22 cellular contexts compared by ENCODE assay signal in the genomic region with DNA sequence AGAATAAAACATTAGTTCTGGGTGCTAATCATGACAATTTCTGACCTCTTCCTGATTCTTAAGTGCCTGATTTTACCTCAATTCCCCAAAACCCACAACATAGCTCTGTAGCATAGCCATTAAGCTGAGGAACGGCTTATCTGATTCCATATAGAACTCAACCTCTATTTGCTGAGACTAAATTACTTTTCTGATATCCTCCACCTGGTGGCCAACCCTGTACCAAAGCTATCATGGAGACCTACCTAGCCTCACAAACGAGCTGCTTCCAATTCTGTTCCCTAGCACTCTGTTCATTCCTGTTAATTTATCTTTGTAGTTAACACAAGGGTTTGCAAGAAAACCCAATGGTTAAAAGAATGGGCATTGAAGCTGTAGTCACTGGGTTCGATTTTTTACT.
"Had no signal": no experiment of that assay in that cellular context is flagged by ENCODE, and none has a peak within 500 bp of the region (broad histone marks: within the 10 kb centered on the region; RNA-seq: fewer than 3 reads in every experiment).

No MANE protein-coding gene starts in this region.

- H3K27ac Mint-ChIP-seq: activated CD4-positive, alpha-beta memory T cell treated with anti-CD3 and anti-CD28 coated beads, Interleukin-2, amount 10 ng/mL, durations not matched to agents 7 days and 5 days; activated CD4-positive, alpha-beta T cell treated with anti-CD3 and anti-CD28 coated beads, Interleukin-2, amount 10 ng/mL, durations not matched to agents 24 days and 14 days; activated CD8-positive, alpha-beta memory T cell treated with anti-CD3 and anti-CD28 coated beads, Interleukin-2, amount 10 ng/mL, durations not matched to agents 7 days and 5 days; activated naive CD8-positive, alpha-beta T cell treated with anti-CD3 and anti-CD28 coated beads, Interleukin-2, amount 50 U/mL, for 24 hours; nephron; stimulated activated naive CD8-positive, alpha-beta T cell treated with anti-CD3 and anti-CD28 coated beads, Interleukin-15, Interleukin-2, amounts not matched to agents 100 ng/mL and 50 ng/mL, for 24 hours had no signal

- H3K36me3 ChIP-seq: gastroesophageal sphincter, neutrophil, pancreas, right atrium auricular region, tibial artery had no signal

- ATAC-seq: activated CD4-positive, CD25-positive, alpha-beta regulatory T cell treated with anti-CD3 and anti-CD28 coated beads, Interleukin-2, amount 50 U/mL, for 24 hours; activated CD8-positive, alpha-beta memory T cell treated with anti-CD3 and anti-CD28 coated beads, Interleukin-2, amount 10 ng/mL, durations not matched to agents 7 days and 5 days; activated naive CD8-positive, alpha-beta T cell treated with anti-CD3 and anti-CD28 coated beads, Interleukin-2, amount 50 U/mL, for 24 hours; body of pancreas; gastroesophageal sphincter; pancreas; psoas muscle had no signal

- H3K4me1 ChIP-seq: body of pancreas, gastroesophageal sphincter, pancreas, psoas muscle, right atrium auricular region, tibial artery had no signal

- H3K4me3 ChIP-seq: body of pancreas, gastroesophageal sphincter, pancreas, psoas muscle, right atrium auricular region, tibial artery had no signal

- H3K36me3 Mint-ChIP-seq: activated CD8-positive, alpha-beta memory T cell treated with anti-CD3 and anti-CD28 coated beads, Interleukin-2, amount 10 ng/mL, durations not matched to agents 7 days and 5 days had no signal

- H3K9me3 Mint-ChIP-seq: activated CD4-positive, alpha-beta T cell treated with anti-CD3 and anti-CD28 coated beads, Interleukin-2, amount 10 ng/mL, durations not matched to agents 24 days and 14 days; activated naive CD8-positive, alpha-beta T cell treated with anti-CD3 and anti-CD28 coated beads, Interleukin-2, amount 50 U/mL, for 24 hours had no signal

- H3K4me1 Mint-ChIP-seq: activated CD4-positive, alpha-beta memory T cell treated with anti-CD3 and anti-CD28 coated beads, Interleukin-2, amount 10 ng/mL, durations not matched to agents 7 days and 5 days; activated CD4-positive, alpha-beta T cell treated with anti-CD3 and anti-CD28 coated beads, Interleukin-2, amount 10 ng/mL, durations not matched to agents 24 days and 14 days; activated CD8-positive, alpha-beta memory T cell treated with anti-CD3 and anti-CD28 coated beads, Interleukin-2, amount 10 ng/mL, durations not matched to agents 7 days and 5 days; activated naive CD8-positive, alpha-beta T cell treated with anti-CD3 and anti-CD28 coated beads, Interleukin-2, amount 50 U/mL, for 24 hours; nephron had no signal

- H3K4me3 Mint-ChIP-seq: activated CD4-positive, alpha-beta memory T cell treated with anti-CD3 and anti-CD28 coated beads, Interleukin-2, amount 10 ng/mL, durations not matched to agents 7 days and 5 days; activated CD4-positive, alpha-beta T cell treated with anti-CD3 and anti-CD28 coated beads, Interleukin-2, amount 10 ng/mL, durations not matched to agents 24 days and 14 days; activated CD8-positive, alpha-beta memory T cell treated with anti-CD3 and anti-CD28 coated beads, Interleukin-2, amount 10 ng/mL, durations not matched to agents 7 days and 5 days; activated naive CD8-positive, alpha-beta T cell treated with anti-CD3 and anti-CD28 coated beads, Interleukin-2, amount 50 U/mL, for 24 hours; nephron; stimulated activated naive CD8-positive, alpha-beta T cell treated with anti-CD3 and anti-CD28 coated beads, Interleukin-15, Interleukin-2, amounts not matched to agents 100 ng/mL and 50 ng/mL, for 24 hours had no signal

- H3K27me3 Mint-ChIP-seq: activated CD4-positive, alpha-beta memory T cell treated with anti-CD3 and anti-CD28 coated beads, Interleukin-2, amount 10 ng/mL, durations not matched to agents 7 days and 5 days; activated CD4-positive, alpha-beta T cell treated with anti-CD3 and anti-CD28 coated beads, Interleukin-2, amount 10 ng/mL, durations not matched to agents 24 days and 14 days; activated CD8-positive, alpha-beta memory T cell treated with anti-CD3 and anti-CD28 coated beads, Interleukin-2, amount 10 ng/mL, durations not matched to agents 7 days and 5 days; activated naive CD8-positive, alpha-beta T cell treated with anti-CD3 and anti-CD28 coated beads, Interleukin-2, amount 50 U/mL, for 24 hours; stimulated activated naive CD8-positive, alpha-beta T cell treated with anti-CD3 and anti-CD28 coated beads, Interleukin-15, Interleukin-2, amounts not matched to agents 100 ng/mL and 50 ng/mL, for 24 hours had no signal

- DNase-seq: activated CD4-positive, alpha-beta memory T cell treated with anti-CD3 and anti-CD28 coated beads, Interleukin-2, amount 10 ng/mL, durations not matched to agents 7 days and 5 days; activated CD4-positive, alpha-beta T cell treated with anti-CD3 and anti-CD28 coated beads, Interleukin-2, amount 10 ng/mL, durations not matched to agents 24 days and 14 days; activated CD8-positive, alpha-beta memory T cell treated with anti-CD3 and anti-CD28 coated beads, Interleukin-2, amount 10 ng/mL, durations not matched to agents 7 days and 5 days; activated effector memory CD4-positive, alpha-beta T cell treated with anti-CD3 and anti-CD28 coated beads, Interleukin-2, amount 50 U/mL, for 16 hours; activated naive CD4-positive, alpha-beta T cell treated with anti-CD3 and anti-CD28 coated beads, Interleukin-2, amount 50 U/mL, for 16 hours; activated naive CD8-positive, alpha-beta T cell treated with anti-CD3 and anti-CD28 coated beads, Interleukin-2, amount 50 U/mL, for 24 hours; activated T-cell treated with anti-CD3 and anti-CD28 coated beads for 4 hours; body of pancreas; dermis blood vessel endothelial cell; effector CD8-positive, alpha-beta T cell; head of caudate nucleus; pancreas; psoas muscle; stimulated activated CD4-positive, alpha-beta T cell treated with anti-CD3 and anti-CD28 coated beads, Interleukin-4, amount 100 ng/mL, for 4 hours; substantia nigra; tibial artery had no signal

- H3K27me3 ChIP-seq: body of pancreas, gastroesophageal sphincter, neutrophil, pancreas, right atrium auricular region, tibial artery had no signal

- H3K27ac ChIP-seq: body of pancreas, gastroesophageal sphincter, neutrophil, pancreas, psoas muscle, right atrium auricular region, tibial artery had no signal
